ENCODE assay signal across 1 cellular context in genomic region chr16:58198022-58198683, GRCh38.
TF ChIP-seq lines count a peak whose summit lies in the region.

Gene CSNK2A2 (minus strand): TSS chr16:58198106. CDS start chr16:58197736, 370 bp downstream.

TF ChIP-seq in SK-N-SH treated with all-trans-retinoic acid at 6 μM for 48 hours, 23 proteins besides CTCF, POLR2A, EP300 and RAD21 (continued from another document):
- TF ChIP-seq ESRRG (CRISPR knock-in tag; IDR thresholded peaks at IDR 0.05) (no peak), ZNF70 (CRISPR knock-in tag; IDR thresholded peaks at IDR 0.05) (no peak), ARNTL (CRISPR knock-in tag; IDR thresholded peaks at IDR 0.05; ENCODE audit: borderline replicate concordance, low read depth) (no peak)
